ENCODE assay signal across 1 cellular context in the genomic region with DNA sequence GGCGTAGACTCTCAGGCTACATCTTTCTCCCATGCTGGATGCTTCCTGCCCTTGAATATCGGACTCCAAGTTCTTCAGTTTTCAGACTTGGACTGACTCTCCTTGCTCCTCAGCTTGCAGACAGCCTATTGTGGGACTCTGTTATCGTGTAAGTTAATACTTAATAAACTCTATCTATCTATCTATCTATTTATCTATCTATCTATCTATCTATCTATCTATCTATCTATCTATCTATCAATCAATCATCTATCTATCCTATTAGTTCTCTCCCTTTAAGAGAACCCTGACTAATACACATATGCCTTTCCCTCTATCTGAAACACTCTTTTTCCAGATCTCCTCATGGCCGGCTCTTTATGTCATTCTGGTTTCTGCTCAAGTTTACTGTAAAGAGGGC. TPM values are rescaled to one million over a fixed set of nuclear protein-coding genes. Genes with fewer than 3 reads are reported as not detected.
DNase-seq lines count a peak whose midpoint lies in the region; ATAC-seq, FAIRE-seq and TF ChIP-seq lines count a peak whose summit lies in the region.
"Not testable (repeated sequence)": the region's sequence is repeated elsewhere in the genome, so short reads cannot be mapped to it uniquely, and the experiment has no call there.

No MANE protein-coding gene starts in this region.

- intact Hi-C loops in K562 (cut with micrococcal nuclease) = not testable (repeated sequence)

- not testable (repeated sequence) for H3K27me3 ChIP-seq in K562 (ENCODE audit: control insufficient read depth in 2 of 2, insufficient read depth in 2 of 2, low read length in 2 of 2)

- 42% methylated on average over 4 of the region's 4 CpGs for WGBS in K562 (ENCODE audit: insufficient coverage, low coverage, missing lambda C conversion rate)

- in situ Hi-C loops in K562 (cut with MboI) = not testable (repeated sequence)

- TF ChIP-seq RAD21 in K562 (CRISPR knock-in tag; conservative IDR thresholded peaks at IDR 0.05 in 1 of 2, IDR thresholded peaks at IDR 0.05 in 1 of 2) = not testable (repeated sequence)

- not testable (repeated sequence) for ATAC-seq in K562

- not testable (repeated sequence) for H3K4me1 ChIP-seq in K562 (replicated peaks in 1 of 2; ENCODE audit: control insufficient read depth in 2 of 2, insufficient read depth in 2 of 2, low read length in 2 of 2)

- not testable (repeated sequence) for H3K4me2 ChIP-seq in K562 (ENCODE audit: insufficient read depth, low read length)

- POLR2A ChIA-PET in K562 (lab: Yijun Ruan, JAX) = not testable (repeated sequence)

- BruUV-seq in K562 (replicated peaks; lab: Mats Ljungman, UMichigan) = not testable (repeated sequence)

- H4K20me1 ChIP-seq in K562 (replicated peaks; ENCODE audit: control insufficient read depth, insufficient read depth, low read length) = not testable (repeated sequence)

- H3K36me3 ChIP-seq in K562 (ENCODE audit: control insufficient read depth, insufficient read depth, low read length) = not testable (repeated sequence)

- not testable (repeated sequence) for H2AFZ ChIP-seq in K562 (ENCODE audit: low read depth, low read length)

- not testable (repeated sequence) for H3K9me3 ChIP-seq in K562 (replicated peaks; ENCODE audit: control insufficient read depth, insufficient read depth, low read depth, low read length)

- DNase-seq in K562 (ENCODE audit: extremely low read depth in 1 of 4, low spot score in 3 of 4) = not testable (repeated sequence)

- not testable (repeated sequence) for TF ChIP-seq CTCF in K562 (IDR thresholded peaks at IDR 0.05 in 2 of 3, conservative IDR thresholded peaks at IDR 0.05 in 1 of 3; ENCODE audit: insufficient read depth in 2 of 3, low read depth in 1 of 3, low read length in 3 of 3)

- TF ChIP-seq EP300 in K562 (IDR thresholded peaks at IDR 0.05; ENCODE audit: low read length) = not testable (repeated sequence)

- not testable (repeated sequence) for H3K79me2 ChIP-seq in K562 (ENCODE audit: control insufficient read depth, insufficient read depth, low read length)

- H3K27ac ChIP-seq in K562 (ENCODE audit: extremely low read depth, low read depth, low read length) = not testable (repeated sequence)

- H3K9me1 ChIP-seq in K562 (ENCODE audit: control insufficient read depth, insufficient read depth, low read length) = not testable (repeated sequence)

- FAIRE-seq in K562 (lab: Jason Lieb, UNC) = not testable (repeated sequence)

- CTCF ChIA-PET in K562 (lab: Yijun Ruan, JAX; ENCODE audit: low intra/inter-chr PET ratio) = not testable (repeated sequence)

- not testable (repeated sequence) for H3K9ac ChIP-seq in K562 (ENCODE audit: insufficient read depth in 1 of 2, low read depth in 2 of 2, low read length in 2 of 2)

- H3K4me3 ChIP-seq in K562 = not testable (repeated sequence)

- not testable (repeated sequence) for TF ChIP-seq POLR2A in K562 (conservative IDR thresholded peaks at IDR 0.05)

TF ChIP-seq in K562, 482 proteins besides CTCF, POLR2A, EP300 and RAD21:
- peak; percentile 95 for TF ChIP-seq DACH1 (IDR thresholded peaks at IDR 0.05; ENCODE audit: partially characterized antibody)

RNA-seq across cellular contexts. Expression of gene FOXJ2, which starts 27.6 kb away (rescaled TPM):
- 4.7 and 7.3 TPM in 2 replicates for total RNA-seq in K562 (2011; cell fraction: chromatin; rRNA removed; ENCODE audit: low replicate concordance)
- 4.7 and 4.9 TPM in 2 replicates for total RNA-seq in K562 (2011; cell fraction: nucleolus; rRNA removed)
- total RNA-seq in K562 (2011; cell fraction: nucleoplasm; rRNA removed) = 4.8 and 7.8 TPM in 2 replicates
- 2.9 and 4.0 TPM in 2 replicates for total RNA-seq in K562 (2014; rRNA removed)
- 1.9 and 2.1 TPM in 2 replicates for total RNA-seq in K562 (2014; rRNA removed; fragmentation: Illumina TruSeq; extraction: Trizol)
- total RNA-seq in K562 (2015; rRNA removed; fragmentation: Illumina TruSeq; extraction: Trizol) = 2.4 and 2.5 TPM in 2 replicates
- 6.6 and 6.8 TPM in 2 replicates for total RNA-seq in K562 (2021)
- polyA plus RNA-seq in K562 (2011; rRNA removed) = 2.3 and 3.2 TPM in 2 replicates
- polyA plus RNA-seq in K562 (2011; cell fraction: cytosol; rRNA removed) = 1.6 and 2.1 TPM in 2 replicates
- polyA plus RNA-seq in K562 (2011; cell fraction: nucleus; rRNA removed) = 4.8 and 7.3 TPM in 2 replicates
- 5.1 and 6.6 TPM in 2 replicates for polyA plus RNA-seq in K562 (2012)
- polyA plus RNA-seq in K562 (2014; fragmentation: Illumina TruSeq; extraction: Trizol) = 5.7 and 7.5 TPM in 2 replicates
- 1 to 10 TPM; 1.0 to 1.1 TPM for polyA plus RNA-seq in K562 (2014; fragmentation: Nextera tagmentation; extraction: Ambion mirVana)
- 3.7 and 4.2 TPM in 2 replicates for polyA plus RNA-seq in K562 (2014; rRNA removed)
- 2.2 TPM in 2 replicates for polyA minus RNA-seq in K562 (2011; rRNA and poly(A)+ RNA removed)
- polyA minus RNA-seq in K562 (2011; cell fraction: cytosol; rRNA and poly(A)+ RNA removed) = 2.2 and 3.4 TPM in 2 replicates
- 1.6 and 2.4 TPM in 2 replicates for polyA minus RNA-seq in K562 (2011; cell fraction: nucleus; rRNA and poly(A)+ RNA removed)
